In genomic region chr7:90594791-90595317, GRCh38 we compare ENCODE assay signal across 8 cellular contexts. TPM values are rescaled to one million over a fixed set of nuclear protein-coding genes. Genes with fewer than 3 reads are reported as not detected.
DNase-seq lines count a peak whose midpoint lies in the region; TF ChIP-seq lines count a peak whose summit lies in the region.

No MANE protein-coding gene starts in this region.

- H3K4me3 Mint-ChIP-seq in osteocyte (ENCODE audit: unreplicated experiment), result peak overlapping the region; percentile 88

- TF ChIP-seq CTCF in osteocyte (IDR thresholded peaks at IDR 0.05), result no peak

- no peaks in the 10 kb centered on the region for H3K9me3 Mint-ChIP-seq in osteocyte (ENCODE audit: unreplicated experiment)

- no peaks in the 10 kb centered on the region for H3K27me3 Mint-ChIP-seq in osteocyte (ENCODE audit: unreplicated experiment)

- no peaks in the 10 kb centered on the region for H3K36me3 Mint-ChIP-seq in osteocyte (ENCODE audit: unreplicated experiment)

- peaks cover 51% of the 10 kb centered on the region for H3K4me1 Mint-ChIP-seq in osteocyte (ENCODE audit: unreplicated experiment)

- H3K27ac Mint-ChIP-seq in osteocyte (ENCODE audit: unreplicated experiment), result peak overlapping the region; percentile 92

- DNase-seq in NCI-H146 (lab: John Stamatoyannopoulos, UW) (peak; percentile 14), NCI-H146 treated with DMSO at 0.1 percent for 48 hours (lab: John Stamatoyannopoulos, UW; ENCODE audit: unreplicated experiment) (no peak), fibroblast of the conjunctiva (ENCODE audit: low read depth) (peak; percentile 59), osteocyte (ENCODE audit: extremely low spot score, unreplicated experiment) (no peak), NCI-H2196 (lab: John Stamatoyannopoulos, UW; ENCODE audit: unreplicated experiment) (no peak), cerebellar cortex (ENCODE audit: low spot score) (no peak)
- no peak for DNase-seq in activated CD4-positive, alpha-beta T cell treated with anti-CD3 and anti-CD28 coated beads for 1 hour

TF ChIP-seq in PFSK-1, 5 proteins besides CTCF, POLR2A, EP300 and RAD21:
- TF ChIP-seq REST (IDR thresholded peaks at IDR 0.05; ENCODE audit: insufficient read depth in 1 of 2, low read depth in 2 of 2, low read length in 2 of 2), result no peak
- 0 out of 2 replicates have a peak, but pooled peaks have one; percentile 74 for TF ChIP-seq SIN3A (IDR thresholded peaks at IDR 0.05; ENCODE audit: borderline replicate concordance, insufficient read depth, low read length)
- peak; percentile 54; the same call in 1 of the 2 replicates for TF ChIP-seq TAF1 (IDR thresholded peaks at IDR 0.05; ENCODE audit: borderline replicate concordance, insufficient read depth, low read length)
- TF ChIP-seq POLR2AphosphoS5 (IDR thresholded peaks at IDR 0.05; ENCODE audit: low read depth, low read length), result no peak; the same call in 1 of the 2 replicates
- TF ChIP-seq FOXP2 (optimal IDR thresholded peaks at IDR 0.05; ENCODE audit: borderline replicate concordance, extremely low read depth, extremely low read length, insufficient read depth), result peak; percentile 33

RNA-seq across cellular contexts. Expression of gene CDK14, which starts 1.3 kb away (rescaled TPM):
- polyA plus RNA-seq in PFSK-1 (2012; ENCODE audit: insufficient read length, low read depth), result 9.2 TPM
- total RNA-seq in osteocyte, result 117 and 131 TPM in 2 replicates

Comparison
In these comparisons a context has a peak if more than half of its experiments do, and no peak if none do; other contexts are left out.
1. DNase-seq: peak in NCI-H146 (single experiment) and fibroblast of the conjunctiva (single experiment); none in NCI-H146 treated with DMSO at 0.1 percent for 48 hours (single experiment), osteocyte (single experiment), NCI-H2196 (single experiment), cerebellar cortex (single experiment) and activated CD4-positive, alpha-beta T cell treated with anti-CD3 and anti-CD28 coated beads for 1 hour (single experiment).